ENCODE assay signal across 1 cellular context in genomic region chr22:22633533-22633932, GRCh38. TPM values are rescaled to one million over a fixed set of nuclear protein-coding genes. Genes with fewer than 3 reads are reported as not detected.
"Had no signal": no experiment of that assay in that cellular context is flagged by ENCODE, and none has a peak within 500 bp of the region (broad histone marks: within the 10 kb centered on the region; RNA-seq: fewer than 3 reads in every experiment).

No MANE protein-coding gene starts in this region.

RNA-seq across cellular contexts. Expression of gene GGTLC2, which starts 10.9 kb away (rescaled TPM):
- total RNA-seq: GM12878 had no signal
- polyA plus RNA-seq: GM12878 had no signal
